In genomic region chr6:166946125-166946524, GRCh38 we compare ENCODE assay signal across 28 cellular contexts.
"Had no signal": no experiment of that assay in that cellular context is flagged by ENCODE, and none has a peak within 500 bp of the region (broad histone marks: within the 10 kb centered on the region; RNA-seq: fewer than 3 reads in every experiment).

No MANE protein-coding gene starts in this region.

- H3K4me3 Mint-ChIP-seq: brain, nephron, WTC11 had no signal

- ATAC-seq: gastrocnemius medialis, WTC11 had no signal

- H3K36me3 ChIP-seq: cardiac muscle cell, ovary had no signal

- H3K27me3 Mint-ChIP-seq: brain had no signal

- DNase-seq: activated CD4-positive, alpha-beta T cell treated with anti-CD3 and anti-CD28 coated beads, Interleukin-2, amount 50 U/mL, for 4 hours; activated naive CD4-positive, alpha-beta T cell treated with Interleukin-2 at 50 U/mL for 16 hours; adrenal gland; cerebellar nuclear complex; colonic mucosa; dorsolateral prefrontal cortex; effector memory CD4-positive, alpha-beta T cell; gastrocnemius medialis; glutamatergic neuron; left ventricle myocardium inferior; ovary; retina; stimulated activated CD4-positive, alpha-beta T cell treated with anti-CD3 and anti-CD28 coated beads, Interleukin-1b, Interleukin-23, amount 100 ng/mL, for 48 hours; stimulated activated CD4-positive, alpha-beta T cell treated with anti-CD3 and anti-CD28 coated beads, Interleukin-4, amount 100 ng/mL, for 4 hours; stimulated activated naive CD4-positive, alpha-beta T cell; T-helper 2 cell had no signal

- H3K4me1 Mint-ChIP-seq: nephron had no signal

- H3K4me2 ChIP-seq: smooth muscle cell had no signal

- FAIRE-seq: islet of Langerhans had no signal

- H3K27ac ChIP-seq: adrenal gland, ascending aorta, cardiac muscle cell, colonic mucosa, dorsolateral prefrontal cortex, gastrocnemius medialis, left ventricle myocardium inferior, neutrophil, ovary, prostate gland, SK-N-MC, tibial nerve had no signal

- H3K9me3 ChIP-seq: adrenal gland, ascending aorta, colonic mucosa, gastrocnemius medialis, left ventricle myocardium inferior, ovary, prostate gland, tibial nerve had no signal

- H3K27ac Mint-ChIP-seq: brain, nephron, WTC11 had no signal

- H3K4me3 ChIP-seq: adrenal gland, ascending aorta, cardiac muscle cell, colonic mucosa, dorsolateral prefrontal cortex, gastrocnemius medialis, left ventricle myocardium inferior, lung, ovary, prostate gland, SK-N-MC, smooth muscle cell, tibial nerve had no signal

- H3K4me1 ChIP-seq: ascending aorta, colonic mucosa, gastrocnemius medialis had no signal

- H3K27me3 ChIP-seq: adrenal gland, ascending aorta, cardiac muscle cell, colonic mucosa, dorsolateral prefrontal cortex, gastrocnemius medialis, neutrophil, ovary, tibial nerve had no signal
